ENCODE assay signal across 8 cellular contexts in the genomic region with DNA sequence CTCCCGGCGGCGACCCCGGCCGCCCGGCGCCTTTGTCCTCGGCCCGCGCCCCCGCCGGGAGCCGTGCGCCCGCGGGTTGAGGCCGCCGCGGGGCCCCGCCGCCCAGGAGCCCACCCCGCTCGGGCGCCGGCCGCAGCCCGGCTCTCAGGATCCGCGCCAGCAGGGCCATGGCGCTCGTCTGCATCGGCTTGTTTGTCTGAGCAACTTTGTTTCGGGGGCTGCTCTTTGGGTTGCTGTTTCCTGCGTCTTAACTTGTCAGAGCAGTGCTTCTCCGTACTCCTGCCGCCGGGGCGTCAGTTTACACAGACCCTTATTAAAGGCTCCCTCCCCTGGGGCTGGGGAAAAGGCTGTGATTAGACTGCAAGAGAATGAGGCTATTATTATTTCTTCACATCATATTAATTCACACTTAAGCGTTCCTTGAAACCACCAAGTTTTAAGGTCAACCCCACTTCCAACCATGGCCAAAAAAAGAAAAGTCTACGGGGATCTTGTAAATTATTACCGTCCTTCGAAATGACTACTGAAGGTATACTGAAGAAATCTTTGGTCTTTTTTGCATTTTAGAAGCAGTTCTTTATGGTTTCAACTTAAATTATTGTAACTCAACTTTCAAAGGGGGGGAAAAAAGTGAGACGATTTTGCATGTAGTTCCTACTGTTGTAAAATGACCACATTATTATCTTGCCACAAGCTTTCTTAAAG. TPM values are rescaled to one million over a fixed set of nuclear protein-coding genes. Genes with fewer than 3 reads are reported as not detected.
A peak's percentile ranks its signal among the peaks of the same experiment; 100 is the strongest.
DNase-seq lines count a peak whose midpoint lies in the region; ATAC-seq and TF ChIP-seq lines count a peak whose summit lies in the region.

A gene with protein sequence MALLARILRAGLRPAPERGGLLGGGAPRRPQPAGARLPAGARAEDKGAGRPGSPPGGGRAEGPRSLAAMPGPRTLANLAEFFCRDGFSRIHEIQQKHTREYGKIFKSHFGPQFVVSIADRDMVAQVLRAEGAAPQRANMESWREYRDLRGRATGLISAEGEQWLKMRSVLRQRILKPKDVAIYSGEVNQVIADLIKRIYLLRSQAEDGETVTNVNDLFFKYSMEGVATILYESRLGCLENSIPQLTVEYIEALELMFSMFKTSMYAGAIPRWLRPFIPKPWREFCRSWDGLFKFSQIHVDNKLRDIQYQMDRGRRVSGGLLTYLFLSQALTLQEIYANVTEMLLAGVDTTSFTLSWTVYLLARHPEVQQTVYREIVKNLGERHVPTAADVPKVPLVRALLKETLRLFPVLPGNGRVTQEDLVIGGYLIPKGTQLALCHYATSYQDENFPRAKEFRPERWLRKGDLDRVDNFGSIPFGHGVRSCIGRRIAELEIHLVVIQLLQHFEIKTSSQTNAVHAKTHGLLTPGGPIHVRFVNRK (minus strand): TSS at position 198 of the 705 bp plus-strand sequence. CDS start 29 bp downstream, at position 169.

- H3K4me3 ChIP-seq in CD8-positive, alpha-beta T cell (ENCODE audit: low read depth, low read length): peak within 1 kb of the TSS; percentile 22
- peak within 1 kb of the TSS; percentile 85 for H3K4me3 ChIP-seq in endodermal cell (ENCODE audit: low read length)
- H3K4me3 ChIP-seq in naive thymus-derived CD4-positive, alpha-beta T cell (ENCODE audit: low read length): no peak within 1 kb of the TSS

- no peaks in the 10 kb centered on the region for H3K36me3 Mint-ChIP-seq in CD8-positive, alpha-beta T cell
- no peaks in the 10 kb centered on the region for H3K36me3 Mint-ChIP-seq in endodermal cell (ENCODE audit: low read depth)
- H3K36me3 Mint-ChIP-seq in naive thymus-derived CD4-positive, alpha-beta T cell: peaks cover 0 to 7% (median 4%) of the 10 kb centered on the region in 5 donors

- peak in 1 of 7 experiments; percentile 7 for DNase-seq in CD8-positive, alpha-beta T cell
- peak; percentile 37 for DNase-seq in NCI-H69 (lab: John Stamatoyannopoulos, UW)
- peak; percentile 81 for DNase-seq in endodermal cell
- no peak for DNase-seq in naive thymus-derived CD4-positive, alpha-beta T cell
- DNase-seq in RKO (ENCODE audit: low spot score): no peak

- no peaks in the 10 kb centered on the region for H3K36me3 ChIP-seq in CD8-positive, alpha-beta T cell (ENCODE audit: insufficient read depth, low read length)
- H3K36me3 ChIP-seq in endodermal cell (ENCODE audit: control insufficient read depth, insufficient read depth, low read length): no peaks in the 10 kb centered on the region
- H3K36me3 ChIP-seq in naive thymus-derived CD4-positive, alpha-beta T cell (ENCODE audit: control insufficient read depth in 2 of 3, insufficient read depth in 3 of 3, low read length in 3 of 3): no peaks in the 10 kb centered on the region

- H3K4me1 Mint-ChIP-seq in CD8-positive, alpha-beta T cell (ENCODE audit: low read depth): peaks cover 18% of the 10 kb centered on the region
- H3K4me1 Mint-ChIP-seq in endodermal cell: peaks cover 15% of the 10 kb centered on the region
- peaks cover 8 to 28% (median 23%) of the 10 kb centered on the region in 7 donors for H3K4me1 Mint-ChIP-seq in naive thymus-derived CD4-positive, alpha-beta T cell

- POLR2A ChIA-PET in CD8-positive, alpha-beta T cell (lab: Charles Lee): no interaction called here
- POLR2A ChIA-PET in naive thymus-derived CD4-positive, alpha-beta T cell (lab: Charles Lee): no interaction called here

- ATAC-seq in CD8-positive, alpha-beta T cell: peak; percentile 29
- peak; percentile 22 for ATAC-seq in naive thymus-derived CD4-positive, alpha-beta T cell
- ATAC-seq in GM19351 (IDR thresholded peaks at IDR 0.05; ENCODE audit: unreplicated experiment) (no peak), GM18909 (IDR thresholded peaks at IDR 0.05; ENCODE audit: poor library complexity, unreplicated experiment) (no peak), GM18517 (IDR thresholded peaks at IDR 0.05; ENCODE audit: unreplicated experiment) (no peak)

- peaks cover 59% of the 10 kb centered on the region for H3K27me3 Mint-ChIP-seq in CD8-positive, alpha-beta T cell (ENCODE audit: low read depth)
- H3K27me3 Mint-ChIP-seq in endodermal cell (ENCODE audit: insufficient read depth): peaks cover 38% of the 10 kb centered on the region
- peaks cover 56 to 80% (median 62%) of the 10 kb centered on the region in 5 donors for H3K27me3 Mint-ChIP-seq in naive thymus-derived CD4-positive, alpha-beta T cell

- WGBS in endodermal cell (ENCODE audit: insufficient coverage in 1 of 2, insufficient read length in 1 of 2), 2 experiments: 0% methylated on average over 31 to 43 of the region's 43 CpGs

- no peaks in the 10 kb centered on the region for H3K9me3 ChIP-seq in CD8-positive, alpha-beta T cell (ENCODE audit: low read length)
- H3K9me3 ChIP-seq in endodermal cell (ENCODE audit: control insufficient read depth, low read length): no peaks in the 10 kb centered on the region
- H3K9me3 ChIP-seq in naive thymus-derived CD4-positive, alpha-beta T cell (ENCODE audit: control insufficient read depth in 2 of 3, low read length in 3 of 3): no peaks in the 10 kb centered on the region

- intact Hi-C loops in CD8-positive, alpha-beta T cell (cut with DNase I, micrococcal nuclease): no loop called here
- intact Hi-C loops in naive thymus-derived CD4-positive, alpha-beta T cell (cut with micrococcal nuclease): no loop called here

- no peak within 1 kb of the TSS for H3K27ac Mint-ChIP-seq in CD8-positive, alpha-beta T cell
- H3K27ac Mint-ChIP-seq in endodermal cell: peak within 1 kb of the TSS; percentile 91
- H3K27ac Mint-ChIP-seq in naive thymus-derived CD4-positive, alpha-beta T cell: peak within 1 kb of the TSS in 1 of 9 donors; percentile 41

- H3K27ac ChIP-seq in CD8-positive, alpha-beta T cell (ENCODE audit: low read depth, low read length): no peak within 1 kb of the TSS
- H3K27ac ChIP-seq in endodermal cell (ENCODE audit: low read depth, low read length): peak within 1 kb of the TSS; percentile 68
- no peak within 1 kb of the TSS for H3K27ac ChIP-seq in naive thymus-derived CD4-positive, alpha-beta T cell (ENCODE audit: low read depth, low read length)

- peak within 1 kb of the TSS; percentile 76 for H3K4me3 Mint-ChIP-seq in CD8-positive, alpha-beta T cell
- peak within 1 kb of the TSS; percentile 79 for H3K4me3 Mint-ChIP-seq in endodermal cell
- peak within 1 kb of the TSS; percentile 74 to 88 (median 79) for H3K4me3 Mint-ChIP-seq in naive thymus-derived CD4-positive, alpha-beta T cell

- peaks cover 30% of the 10 kb centered on the region for H3K27me3 ChIP-seq in CD8-positive, alpha-beta T cell (ENCODE audit: insufficient read depth, low read length)
- H3K27me3 ChIP-seq in endodermal cell (ENCODE audit: control insufficient read depth, insufficient read depth, low read length, poor library complexity, severe bottlenecking): peaks cover 18% of the 10 kb centered on the region
- peaks cover 8 to 16% of the 10 kb centered on the region in 2 donors for H3K27me3 ChIP-seq in naive thymus-derived CD4-positive, alpha-beta T cell (ENCODE audit: control insufficient read depth in 2 of 2, insufficient read depth in 2 of 2, low read length in 2 of 2)

- TF ChIP-seq CTCF in CD8-positive, alpha-beta T cell (IDR thresholded peaks at IDR 0.05): no peak
- TF ChIP-seq CTCF in endodermal cell (conservative IDR thresholded peaks at IDR 0.05): no peak

- peak within 1 kb of the TSS; percentile 64 for H3K9ac ChIP-seq in endodermal cell (ENCODE audit: extremely low read depth, low read length, poor library complexity, severe bottlenecking)

- CTCF ChIA-PET in CD8-positive, alpha-beta T cell (lab: Charles Lee): no interaction called here
- CTCF ChIA-PET in naive thymus-derived CD4-positive, alpha-beta T cell (lab: Charles Lee): no interaction called here

- H3K4me1 ChIP-seq in CD8-positive, alpha-beta T cell (ENCODE audit: insufficient read depth, low read length): peaks cover 21% of the 10 kb centered on the region
- no peaks in the 10 kb centered on the region for H3K4me1 ChIP-seq in endodermal cell (ENCODE audit: control insufficient read depth, insufficient read depth, low read length)
- H3K4me1 ChIP-seq in naive thymus-derived CD4-positive, alpha-beta T cell (ENCODE audit: control insufficient read depth in 2 of 2, insufficient read depth in 2 of 2, low read length in 2 of 2): peaks cover 0 to 6% of the 10 kb centered on the region in 2 donors

- H3K9me3 Mint-ChIP-seq in CD8-positive, alpha-beta T cell: peaks cover 2% of the 10 kb centered on the region
- no peaks in the 10 kb centered on the region for H3K9me3 Mint-ChIP-seq in endodermal cell
- H3K9me3 Mint-ChIP-seq in naive thymus-derived CD4-positive, alpha-beta T cell: peaks cover 0 to 19% (median 8%) of the 10 kb centered on the region in 11 donors

RNA-seq across cellular contexts. Expression of the gene that starts here (rescaled TPM):
- total RNA-seq in CD8-positive, alpha-beta T cell: not detected
- total RNA-seq in endodermal cell: 1 to 10 TPM; 4.4 to 4.9 TPM
- polyA plus RNA-seq in endodermal cell (2013, experiment 1 of 2): 4.0 TPM
- polyA plus RNA-seq in endodermal cell (2013, experiment 2 of 2): 4.0 TPM
- total RNA-seq in naive thymus-derived CD4-positive, alpha-beta T cell: not detected
- not detected for polyA plus RNA-seq in naive thymus-derived CD4-positive, alpha-beta T cell

Comparison
In these comparisons a context has a peak if more than half of its experiments do, and no peak if none do; other contexts are left out.
1. RNA of the gene that starts here (total RNA-seq): 4.4 to 4.9 TPM in endodermal cell; not detected in CD8-positive, alpha-beta T cell and not detected in naive thymus-derived CD4-positive, alpha-beta T cell; every median in the first group is over 4 times any median in the second.
2. Peak in ATAC-seq and H3K4me3 ChIP-seq in CD8-positive, alpha-beta T cell; RNA of the gene not detected or under 1 TPM.
3. Peak in ATAC-seq in naive thymus-derived CD4-positive, alpha-beta T cell; RNA of the gene not detected or under 1 TPM.
4. DNase-seq: peak in NCI-H69 (single experiment) and endodermal cell (single experiment); none in naive thymus-derived CD4-positive, alpha-beta T cell (0 of 9) and RKO (single experiment).
5. Peak in every context shown above with its lines, with median percentiles within 50 percentile points of each other: H3K4me3 Mint-ChIP-seq.